ENCODE assay signal across 8 cellular contexts in the genomic region with DNA sequence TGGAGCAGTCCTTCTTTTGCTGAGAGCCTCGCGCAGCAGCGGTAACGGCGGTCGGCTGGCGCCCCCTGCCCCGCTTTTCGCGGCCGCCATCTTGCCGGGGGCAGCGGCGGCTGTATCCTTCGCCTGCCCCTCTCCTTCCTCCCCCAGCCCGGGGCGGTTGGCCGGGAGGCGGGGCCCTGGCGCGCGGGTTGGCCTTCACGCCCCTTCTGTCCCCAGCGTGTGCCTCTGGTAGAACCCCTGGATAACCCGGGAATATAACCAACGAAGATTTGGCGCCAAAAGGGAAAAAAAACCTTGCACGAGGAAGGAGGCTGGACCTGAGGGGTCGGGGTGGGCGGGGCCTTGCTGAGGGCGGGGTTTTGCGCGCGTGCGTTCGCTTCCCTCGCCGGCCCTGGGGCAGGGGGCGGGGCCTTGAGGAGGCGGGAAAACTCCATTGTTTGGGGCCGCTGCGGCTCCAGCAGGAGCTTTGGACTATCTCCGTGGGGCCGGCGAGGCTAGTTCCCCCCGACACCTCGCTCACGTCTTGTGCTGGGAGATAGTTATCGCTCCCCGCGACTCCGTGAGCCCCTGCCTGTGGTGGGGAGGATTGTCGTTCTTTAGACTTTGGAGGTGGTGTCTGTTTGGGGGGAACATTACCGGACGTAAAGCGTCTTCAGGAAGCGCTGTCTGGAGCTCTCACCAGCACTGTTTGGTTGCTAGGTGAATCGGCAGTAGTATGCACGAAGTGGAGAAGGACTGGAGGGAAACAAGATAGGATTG. TPM values are rescaled to one million over a fixed set of nuclear protein-coding genes. Genes with fewer than 3 reads are reported as not detected.
A peak's percentile ranks its signal among the peaks of the same experiment; 100 is the strongest.
DNase-seq lines count a peak whose midpoint lies in the region; ATAC-seq, FAIRE-seq and TF ChIP-seq lines count a peak whose summit lies in the region.

No MANE protein-coding gene starts in this region.

- H3K9me3 ChIP-seq in right cardiac atrium (ENCODE audit: control insufficient read depth, low read length), result no peaks in the 10 kb centered on the region

- no peaks in the 10 kb centered on the region for H3K36me3 ChIP-seq in GM06990 (ENCODE audit: control insufficient read depth, insufficient read depth, low read length)

- intact Hi-C loops in right cardiac atrium (cut with DNase I), result no loop called here

- H3K4me3 ChIP-seq in GM06990 (replicated peaks; ENCODE audit: low read depth, low read length), result peak overlapping the region; percentile 88
- H3K4me3 ChIP-seq in right cardiac atrium (ENCODE audit: low read length), result peak overlapping the region; percentile 90

- peak overlapping the region; percentile 89 for H3K27ac ChIP-seq in angular gyrus (ENCODE audit: low read depth, low read length)
- peak overlapping the region; percentile 86 for H3K27ac ChIP-seq in right cardiac atrium (ENCODE audit: low read length)

- ATAC-seq in HG02852 (IDR thresholded peaks at IDR 0.05; ENCODE audit: unreplicated experiment) (peak; percentile 25), right cardiac atrium (peak; percentile 87 to 88)

- TF ChIP-seq CTCF in GM06990 (IDR thresholded peaks at IDR 0.05; ENCODE audit: insufficient read depth, low read length, poor library complexity, severe bottlenecking), result peak; percentile 6

- WGBS in right cardiac atrium, result under 1% methylated on average over 59 of the region's 59 CpGs

- FAIRE-seq in urothelium cell line (lab: Jason Lieb, UNC), result no peak

- DNase-seq in GM06990 (ENCODE audit: extremely low read depth, insufficient read length) (peak; percentile 90), NCI-H187 treated with DMSO at 0.1 percent for 48 hours (lab: John Stamatoyannopoulos, UW) (peak; percentile 31), T-helper 2 cell (peak; percentile 77 to 91 (median 84)), right cardiac atrium (peak; percentile 91 to 95 (median 95)), putamen (ENCODE audit: low spot score) (peak; percentile 88), urothelium cell line (ENCODE audit: low spot score) (peak; percentile 98)

- H3K4me1 ChIP-seq in right cardiac atrium (ENCODE audit: control insufficient read depth, insufficient read depth, low read length), result peaks cover 3% of the 10 kb centered on the region

- H3K27me3 ChIP-seq in GM06990 (replicated peaks; ENCODE audit: control insufficient read depth, insufficient read depth, low read length) (no peaks in the 10 kb centered on the region), right cardiac atrium (ENCODE audit: control insufficient read depth, insufficient read depth) (no peaks in the 10 kb centered on the region)

RNA-seq across cellular contexts. Expression of a gene that starts 0.7 kb away (rescaled TPM):
- total RNA-seq in right cardiac atrium, result 10 to 100 TPM; 43.7 to 49.4 (median 48.1) TPM
- 89.8 TPM for polyA plus RNA-seq in right cardiac atrium

RNA-seq across cellular contexts. Expression of a gene that starts 33.9 kb away (rescaled TPM):
- total RNA-seq in right cardiac atrium, result 100 to 1,000 TPM in 1 of 4 donors, 10 to 100 TPM in 3; 67.3 to 106 (median 90.7) TPM
- 75.0 TPM for polyA plus RNA-seq in right cardiac atrium

RNA-seq across cellular contexts. Expression of a gene that starts 39.3 kb away (rescaled TPM):
- total RNA-seq in right cardiac atrium, result 1 to 10 TPM in 3 of 4 donors, under 1 TPM in 1; 0.42 to 1.8 (median 1.1) TPM
- polyA plus RNA-seq in right cardiac atrium, result 0.93 TPM

Comparison
In these comparisons a context has a peak if more than half of its experiments do, and no peak if none do; other contexts are left out.
1. Peak in every context shown above with its lines: DNase-seq, ATAC-seq, H3K4me3 ChIP-seq and H3K27ac ChIP-seq.
2. DNase-seq: peak in every context shown above with its lines; median percentile 98 in urothelium cell line; 95 in right cardiac atrium; 90 in GM06990; 88 in putamen; 84 in T-helper 2 cell; 31 in NCI-H187 treated with DMSO at 0.1 percent for 48 hours.